In the genomic region with DNA sequence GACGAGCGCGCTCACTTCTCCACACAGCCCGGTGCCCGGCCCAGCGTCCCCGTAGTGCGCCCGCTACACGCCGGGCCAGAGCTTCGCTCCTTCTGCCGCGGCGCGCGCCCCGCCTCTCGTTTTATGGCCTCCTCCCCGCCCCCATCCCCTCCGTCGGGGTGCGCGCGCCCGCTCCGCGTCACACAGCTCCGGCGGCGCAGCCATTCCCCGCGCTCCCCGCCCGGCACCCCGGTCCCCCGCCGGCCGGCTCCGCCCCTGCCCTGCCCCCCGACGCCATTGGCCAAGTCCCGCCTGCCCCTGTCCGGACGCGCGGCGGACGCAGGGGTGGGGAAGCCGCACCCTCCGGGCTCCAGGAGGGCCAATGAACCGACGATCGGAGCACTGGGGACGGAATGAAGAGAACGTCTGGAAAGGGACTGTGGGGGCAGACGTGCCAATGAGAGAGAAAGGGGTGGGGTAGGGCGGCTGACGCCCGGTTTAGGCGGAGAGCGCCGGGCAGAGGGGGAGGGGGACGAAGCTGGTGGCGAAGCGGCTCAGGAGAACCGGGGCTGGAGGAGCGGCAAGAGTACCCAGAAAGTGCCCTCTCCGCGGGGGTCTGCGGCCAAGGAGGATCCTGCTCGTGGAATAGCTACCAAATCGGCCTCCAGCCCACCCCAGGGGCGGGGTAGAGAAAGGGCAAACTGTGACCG, we compare ENCODE assay signal across 1 cellular context.
TF ChIP-seq lines count a peak whose summit lies in the region.

A gene with protein sequence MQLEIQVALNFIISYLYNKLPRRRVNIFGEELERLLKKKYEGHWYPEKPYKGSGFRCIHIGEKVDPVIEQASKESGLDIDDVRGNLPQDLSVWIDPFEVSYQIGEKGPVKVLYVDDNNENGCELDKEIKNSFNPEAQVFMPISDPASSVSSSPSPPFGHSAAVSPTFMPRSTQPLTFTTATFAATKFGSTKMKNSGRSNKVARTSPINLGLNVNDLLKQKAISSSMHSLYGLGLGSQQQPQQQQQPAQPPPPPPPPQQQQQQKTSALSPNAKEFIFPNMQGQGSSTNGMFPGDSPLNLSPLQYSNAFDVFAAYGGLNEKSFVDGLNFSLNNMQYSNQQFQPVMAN (minus strand): TSS at position 94 of the 689 bp plus-strand sequence. CDS start 2,337 bp downstream, outside the sequence.

TF ChIP-seq in HepG2, 621 proteins besides CTCF, POLR2A, EP300 and RAD21 (continued from another document and continues in another):
- TF ChIP-seq ZGPAT (CRISPR knock-in tag; IDR thresholded peaks at IDR 0.05) = peak; percentile 81
- TF ChIP-seq ZNF124 (CRISPR knock-in tag; IDR thresholded peaks at IDR 0.05) = peak; percentile 75; the same call in 1 of the 2 replicates
- TF ChIP-seq FLYWCH1 (CRISPR knock-in tag; IDR thresholded peaks at IDR 0.05) = no peak
- no peak for TF ChIP-seq NBN (conservative IDR thresholded peaks at IDR 0.05)
- TF ChIP-seq ZNF382 (CRISPR knock-in tag; IDR thresholded peaks at IDR 0.05; ENCODE audit: borderline replicate concordance) = no peak
- TF ChIP-seq ZNF501 (CRISPR knock-in tag; IDR thresholded peaks at IDR 0.05) = no peak
- TF ChIP-seq, protein P1, sequence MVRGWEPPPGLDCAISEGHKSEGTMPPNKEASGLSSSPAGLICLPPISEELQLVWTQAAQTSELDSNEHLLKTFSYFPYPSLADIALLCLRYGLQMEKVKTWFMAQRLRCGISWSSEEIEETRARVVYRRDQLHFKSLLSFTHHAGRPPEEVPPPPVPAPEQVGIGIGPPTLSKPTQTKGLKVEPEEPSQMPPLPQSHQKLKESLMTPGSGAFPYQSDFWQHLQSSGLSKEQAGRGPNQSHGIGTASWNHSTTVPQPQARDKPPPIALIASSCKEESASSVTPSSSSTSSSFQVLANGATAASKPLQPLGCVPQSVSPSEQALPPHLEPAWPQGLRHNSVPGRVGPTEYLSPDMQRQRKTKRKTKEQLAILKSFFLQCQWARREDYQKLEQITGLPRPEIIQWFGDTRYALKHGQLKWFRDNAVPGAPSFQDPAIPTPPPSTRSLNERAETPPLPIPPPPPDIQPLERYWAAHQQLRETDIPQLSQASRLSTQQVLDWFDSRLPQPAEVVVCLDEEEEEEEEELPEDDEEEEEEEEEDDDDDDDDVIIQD (CRISPR knock-in tag; IDR thresholded peaks at IDR 0.05; ENCODE audit: low read depth) = peak; percentile 70; the same call in 1 of the 2 replicates
- peak; percentile 43; the same call in 1 of the 2 replicates for TF ChIP-seq TBX2 (CRISPR knock-in tag; IDR thresholded peaks at IDR 0.05; ENCODE audit: borderline replicate concordance)
- TF ChIP-seq, protein P2, sequence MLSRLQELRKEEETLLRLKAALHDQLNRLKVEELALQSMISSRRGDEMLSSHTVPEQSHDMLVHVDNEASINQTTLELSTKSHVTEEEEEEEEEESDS (CRISPR knock-in tag; IDR thresholded peaks at IDR 0.05; ENCODE audit: borderline replicate concordance) = peak; percentile 88; the same call in 1 of the 2 replicates
- TF ChIP-seq STAT5B (CRISPR knock-in tag; IDR thresholded peaks at IDR 0.05) = peak; percentile 87
- TF ChIP-seq ZNF781 (CRISPR knock-in tag; IDR thresholded peaks at IDR 0.05; ENCODE audit: borderline replicate concordance, not compliant biosample characterization) = peak; percentile 49
- TF ChIP-seq ZFP91 (CRISPR knock-in tag; IDR thresholded peaks at IDR 0.05; ENCODE audit: borderline replicate concordance) = no peak; the same call in 1 of the 2 replicates
- TF ChIP-seq E2F5 (CRISPR knock-in tag; conservative IDR thresholded peaks at IDR 0.05) = peak; percentile 88
- TF ChIP-seq RAD51 (IDR thresholded peaks at IDR 0.05; ENCODE audit: borderline replicate concordance) = no peak
- peak; percentile 50; the same call in 1 of the 2 replicates for TF ChIP-seq ONECUT2 (CRISPR knock-in tag; IDR thresholded peaks at IDR 0.05)
- TF ChIP-seq, protein P3, sequence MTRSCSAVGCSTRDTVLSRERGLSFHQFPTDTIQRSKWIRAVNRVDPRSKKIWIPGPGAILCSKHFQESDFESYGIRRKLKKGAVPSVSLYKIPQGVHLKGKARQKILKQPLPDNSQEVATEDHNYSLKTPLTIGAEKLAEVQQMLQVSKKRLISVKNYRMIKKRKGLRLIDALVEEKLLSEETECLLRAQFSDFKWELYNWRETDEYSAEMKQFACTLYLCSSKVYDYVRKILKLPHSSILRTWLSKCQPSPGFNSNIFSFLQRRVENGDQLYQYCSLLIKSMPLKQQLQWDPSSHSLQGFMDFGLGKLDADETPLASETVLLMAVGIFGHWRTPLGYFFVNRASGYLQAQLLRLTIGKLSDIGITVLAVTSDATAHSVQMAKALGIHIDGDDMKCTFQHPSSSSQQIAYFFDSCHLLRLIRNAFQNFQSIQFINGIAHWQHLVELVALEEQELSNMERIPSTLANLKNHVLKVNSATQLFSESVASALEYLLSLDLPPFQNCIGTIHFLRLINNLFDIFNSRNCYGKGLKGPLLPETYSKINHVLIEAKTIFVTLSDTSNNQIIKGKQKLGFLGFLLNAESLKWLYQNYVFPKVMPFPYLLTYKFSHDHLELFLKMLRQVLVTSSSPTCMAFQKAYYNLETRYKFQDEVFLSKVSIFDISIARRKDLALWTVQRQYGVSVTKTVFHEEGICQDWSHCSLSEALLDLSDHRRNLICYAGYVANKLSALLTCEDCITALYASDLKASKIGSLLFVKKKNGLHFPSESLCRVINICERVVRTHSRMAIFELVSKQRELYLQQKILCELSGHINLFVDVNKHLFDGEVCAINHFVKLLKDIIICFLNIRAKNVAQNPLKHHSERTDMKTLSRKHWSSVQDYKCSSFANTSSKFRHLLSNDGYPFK (CRISPR knock-in tag; IDR thresholded peaks at IDR 0.05; ENCODE audit: borderline replicate concordance) = peak; percentile 44
- peak; percentile 71 for TF ChIP-seq RARA (CRISPR knock-in tag; IDR thresholded peaks at IDR 0.05)
- 0 out of 2 replicates have a peak, but pooled peaks have one; percentile 31 for TF ChIP-seq SP140L (CRISPR knock-in tag; IDR thresholded peaks at IDR 0.05; ENCODE audit: borderline replicate concordance)
- TF ChIP-seq, protein P4, sequence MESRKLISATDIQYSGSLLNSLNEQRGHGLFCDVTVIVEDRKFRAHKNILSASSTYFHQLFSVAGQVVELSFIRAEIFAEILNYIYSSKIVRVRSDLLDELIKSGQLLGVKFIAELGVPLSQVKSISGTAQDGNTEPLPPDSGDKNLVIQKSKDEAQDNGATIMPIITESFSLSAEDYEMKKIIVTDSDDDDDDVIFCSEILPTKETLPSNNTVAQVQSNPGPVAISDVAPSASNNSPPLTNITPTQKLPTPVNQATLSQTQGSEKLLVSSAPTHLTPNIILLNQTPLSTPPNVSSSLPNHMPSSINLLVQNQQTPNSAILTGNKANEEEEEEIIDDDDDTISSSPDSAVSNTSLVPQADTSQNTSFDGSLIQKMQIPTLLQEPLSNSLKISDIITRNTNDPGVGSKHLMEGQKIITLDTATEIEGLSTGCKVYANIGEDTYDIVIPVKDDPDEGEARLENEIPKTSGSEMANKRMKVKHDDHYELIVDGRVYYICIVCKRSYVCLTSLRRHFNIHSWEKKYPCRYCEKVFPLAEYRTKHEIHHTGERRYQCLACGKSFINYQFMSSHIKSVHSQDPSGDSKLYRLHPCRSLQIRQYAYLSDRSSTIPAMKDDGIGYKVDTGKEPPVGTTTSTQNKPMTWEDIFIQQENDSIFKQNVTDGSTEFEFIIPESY (CRISPR knock-in tag; IDR thresholded peaks at IDR 0.05) = no peak; the same call in 1 of the 2 replicates
- TF ChIP-seq KAT2B (IDR thresholded peaks at IDR 0.05; ENCODE audit: borderline replicate concordance, low read depth, low read length) = no peak
- TF ChIP-seq SP4 (CRISPR knock-in tag; IDR thresholded peaks at IDR 0.05) = peak; percentile 85
- TF ChIP-seq ZNF615 (CRISPR knock-in tag; IDR thresholded peaks at IDR 0.05; ENCODE audit: borderline replicate concordance) = peak; percentile 5; the same call in 1 of the 2 replicates
- TF ChIP-seq, protein P5, sequence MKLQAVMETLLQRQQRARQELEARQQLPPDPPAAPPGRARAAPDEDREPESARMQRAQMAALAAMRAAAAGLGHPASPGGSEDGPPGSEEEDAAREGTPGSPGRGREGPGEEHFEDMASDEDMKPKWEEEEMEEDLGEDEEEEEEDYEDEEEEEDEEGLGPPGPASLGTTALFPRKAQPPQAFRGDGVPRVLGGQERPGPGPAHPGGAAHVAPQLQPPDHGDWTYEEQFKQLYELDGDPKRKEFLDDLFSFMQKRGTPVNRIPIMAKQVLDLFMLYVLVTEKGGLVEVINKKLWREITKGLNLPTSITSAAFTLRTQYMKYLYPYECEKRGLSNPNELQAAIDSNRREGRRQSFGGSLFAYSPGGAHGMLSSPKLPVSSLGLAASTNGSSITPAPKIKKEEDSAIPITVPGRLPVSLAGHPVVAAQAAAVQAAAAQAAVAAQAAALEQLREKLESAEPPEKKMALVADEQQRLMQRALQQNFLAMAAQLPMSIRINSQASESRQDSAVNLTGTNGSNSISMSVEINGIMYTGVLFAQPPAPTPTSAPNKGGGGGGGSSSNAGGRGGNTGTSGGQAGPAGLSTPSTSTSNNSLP (IDR thresholded peaks at IDR 0.05; ENCODE audit: low read depth, low read length) = 0 out of 2 replicates have a peak, but pooled peaks have one; percentile 61
- 0 out of 2 replicates have a peak, but pooled peaks have one; percentile 56 for TF ChIP-seq ZNF296 (CRISPR knock-in tag; conservative IDR thresholded peaks at IDR 0.05)
- TF ChIP-seq MAX (IDR thresholded peaks at IDR 0.05) = peak; percentile 85
- TF ChIP-seq ZNF230 (CRISPR knock-in tag; IDR thresholded peaks at IDR 0.05) = peak; percentile 69; the same call in 1 of the 2 replicates
- TF ChIP-seq, protein P6, sequence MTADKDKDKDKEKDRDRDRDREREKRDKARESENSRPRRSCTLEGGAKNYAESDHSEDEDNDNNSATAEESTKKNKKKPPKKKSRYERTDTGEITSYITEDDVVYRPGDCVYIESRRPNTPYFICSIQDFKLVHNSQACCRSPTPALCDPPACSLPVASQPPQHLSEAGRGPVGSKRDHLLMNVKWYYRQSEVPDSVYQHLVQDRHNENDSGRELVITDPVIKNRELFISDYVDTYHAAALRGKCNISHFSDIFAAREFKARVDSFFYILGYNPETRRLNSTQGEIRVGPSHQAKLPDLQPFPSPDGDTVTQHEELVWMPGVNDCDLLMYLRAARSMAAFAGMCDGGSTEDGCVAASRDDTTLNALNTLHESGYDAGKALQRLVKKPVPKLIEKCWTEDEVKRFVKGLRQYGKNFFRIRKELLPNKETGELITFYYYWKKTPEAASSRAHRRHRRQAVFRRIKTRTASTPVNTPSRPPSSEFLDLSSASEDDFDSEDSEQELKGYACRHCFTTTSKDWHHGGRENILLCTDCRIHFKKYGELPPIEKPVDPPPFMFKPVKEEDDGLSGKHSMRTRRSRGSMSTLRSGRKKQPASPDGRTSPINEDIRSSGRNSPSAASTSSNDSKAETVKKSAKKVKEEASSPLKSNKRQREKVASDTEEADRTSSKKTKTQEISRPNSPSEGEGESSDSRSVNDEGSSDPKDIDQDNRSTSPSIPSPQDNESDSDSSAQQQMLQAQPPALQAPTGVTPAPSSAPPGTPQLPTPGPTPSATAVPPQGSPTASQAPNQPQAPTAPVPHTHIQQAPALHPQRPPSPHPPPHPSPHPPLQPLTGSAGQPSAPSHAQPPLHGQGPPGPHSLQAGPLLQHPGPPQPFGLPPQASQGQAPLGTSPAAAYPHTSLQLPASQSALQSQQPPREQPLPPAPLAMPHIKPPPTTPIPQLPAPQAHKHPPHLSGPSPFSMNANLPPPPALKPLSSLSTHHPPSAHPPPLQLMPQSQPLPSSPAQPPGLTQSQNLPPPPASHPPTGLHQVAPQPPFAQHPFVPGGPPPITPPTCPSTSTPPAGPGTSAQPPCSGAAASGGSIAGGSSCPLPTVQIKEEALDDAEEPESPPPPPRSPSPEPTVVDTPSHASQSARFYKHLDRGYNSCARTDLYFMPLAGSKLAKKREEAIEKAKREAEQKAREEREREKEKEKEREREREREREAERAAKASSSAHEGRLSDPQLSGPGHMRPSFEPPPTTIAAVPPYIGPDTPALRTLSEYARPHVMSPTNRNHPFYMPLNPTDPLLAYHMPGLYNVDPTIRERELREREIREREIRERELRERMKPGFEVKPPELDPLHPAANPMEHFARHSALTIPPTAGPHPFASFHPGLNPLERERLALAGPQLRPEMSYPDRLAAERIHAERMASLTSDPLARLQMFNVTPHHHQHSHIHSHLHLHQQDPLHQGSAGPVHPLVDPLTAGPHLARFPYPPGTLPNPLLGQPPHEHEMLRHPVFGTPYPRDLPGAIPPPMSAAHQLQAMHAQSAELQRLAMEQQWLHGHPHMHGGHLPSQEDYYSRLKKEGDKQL (CRISPR knock-in tag; IDR thresholded peaks at IDR 0.05; ENCODE audit: low read depth) = peak; percentile 62
- TF ChIP-seq SRSF9 (IDR thresholded peaks at IDR 0.05; ENCODE audit: borderline replicate concordance, insufficient read depth, low read depth, low read length, poor library complexity, severe bottlenecking) = no peak
- TF ChIP-seq ZNF766 (CRISPR knock-in tag; IDR thresholded peaks at IDR 0.05; ENCODE audit: borderline replicate concordance) = peak; percentile 67; the same call in 1 of the 2 replicates
- peak; percentile 97 for TF ChIP-seq ZNF792 (CRISPR knock-in tag; IDR thresholded peaks at IDR 0.05)
- TF ChIP-seq KAT7 (CRISPR knock-in tag; IDR thresholded peaks at IDR 0.05; ENCODE audit: borderline replicate concordance) = peak; percentile 93; the same call in 1 of the 2 replicates
- TF ChIP-seq ZNF260 (CRISPR knock-in tag; IDR thresholded peaks at IDR 0.05; ENCODE audit: borderline replicate concordance, low read depth) = peak; percentile 34; the same call in 1 of the 2 replicates
